10 cellular contexts compared by ENCODE assay signal in the genomic region with DNA sequence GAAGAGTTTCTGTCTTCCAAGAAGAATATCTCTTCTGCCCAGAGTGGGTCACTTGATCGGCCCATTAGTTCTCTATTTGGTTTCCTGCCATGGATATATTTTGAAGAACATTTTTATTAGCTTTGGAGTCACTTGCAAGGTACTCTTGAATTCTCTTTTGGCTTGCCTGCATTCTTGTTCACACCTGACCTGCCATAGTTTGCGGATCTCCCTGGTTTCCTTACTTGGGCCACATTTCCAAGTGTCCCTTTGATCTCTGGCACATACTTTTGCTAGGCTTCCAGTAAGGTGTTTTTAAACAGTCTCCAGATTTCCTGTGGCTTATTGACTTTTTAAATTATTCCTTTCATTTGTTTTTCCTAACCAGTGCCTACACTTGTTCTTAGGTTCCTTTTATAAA.
"Had no signal": no experiment of that assay in that cellular context is flagged by ENCODE, and none has a peak within 500 bp of the region (broad histone marks: within the 10 kb centered on the region; RNA-seq: fewer than 3 reads in every experiment).

No MANE protein-coding gene starts in this region.

- H3K4me3 Mint-ChIP-seq: HFFc6, IgD-negative memory B cell had no signal

- H3K27ac ChIP-seq: GM23248, HL-60 had no signal

- H3K4me1 Mint-ChIP-seq: IgD-negative memory B cell had no signal

- ATAC-seq: HCT116, HepG2 had no signal

- H3K4me3 ChIP-seq: GM23248, HAP-1 had no signal

- H3K9me3 ChIP-seq: HAP-1 had no signal

- H3K36me3 Mint-ChIP-seq: IgD-negative memory B cell had no signal

- H3K36me3 ChIP-seq: HAP-1 had no signal

- H3K9me3 Mint-ChIP-seq: HFFc6 had no signal

- H3K27ac Mint-ChIP-seq: HFFc6, IgD-negative memory B cell had no signal

- DNase-seq: GM23248, GOT3, H7, HFFc6, KBM-7 had no signal

- H3K4me1 ChIP-seq: HAP-1 had no signal
